22 cellular contexts compared by ENCODE assay signal in genomic region chr6:168834814-168835213, GRCh38.
DNase-seq lines count a peak whose midpoint lies in the region; FAIRE-seq and TF ChIP-seq lines count a peak whose summit lies in the region.
"Had no signal": no experiment of that assay in that cellular context is flagged by ENCODE, and none has a peak within 500 bp of the region (broad histone marks: within the 10 kb centered on the region; RNA-seq: fewer than 3 reads in every experiment).

No MANE protein-coding gene starts in this region.

- no peak overlapping the region for H3K4me3 ChIP-seq in Caco-2 (ENCODE audit: low read depth, low read length)
- no peak overlapping the region for H3K4me3 ChIP-seq in H1 (ENCODE audit: extremely low read depth in 1 of 4, insufficient read depth in 2 of 4, low read depth in 3 of 4, low read length in 4 of 4)
- H3K4me3 ChIP-seq in coronary artery: no peak overlapping the region
- H3K4me3 ChIP-seq: A549 had no signal

- CTCF ChIA-PET in Caco-2 (lab: Charles Lee) (no interaction called here), H1 (lab: Charles Lee; ENCODE audit: partially characterized antibody) (no interaction called here)

- no peak overlapping the region for H4K8ac ChIP-seq in H1 (ENCODE audit: extremely low read depth, insufficient read depth, low read length)

- H3K4me2 ChIP-seq in H1 (ENCODE audit: insufficient read depth in 1 of 2, low read depth in 2 of 2, low read length in 2 of 2): no peak overlapping the region
- H3K4me2 ChIP-seq: A549 had no signal

- H3K9me3 ChIP-seq in Caco-2: no peaks in the 10 kb centered on the region
- no peaks in the 10 kb centered on the region for H3K9me3 ChIP-seq in H1 (ENCODE audit: insufficient read depth in 2 of 2, low read depth in 1 of 2, low read length in 1 of 2)
- H3K9me3 ChIP-seq: A549 had no signal

- TF ChIP-seq POLR2A in H1 (IDR thresholded peaks at IDR 0.05; ENCODE audit: control extremely low read depth in 1 of 2, low read depth in 2 of 2, low read length in 2 of 2): no peak

- no peak overlapping the region for H2BK15ac ChIP-seq in H1 (ENCODE audit: low read length)

- no peak overlapping the region for H3K23ac ChIP-seq in H1 (ENCODE audit: insufficient read length)

- FAIRE-seq in H1 (lab: Jason Lieb, UNC): no peak
- FAIRE-seq: A549, GM19239 had no signal

- no peaks in the 10 kb centered on the region for H3K79me2 ChIP-seq in H1 (ENCODE audit: control insufficient read depth in 1 of 2, insufficient read depth in 2 of 2, low read length in 2 of 2)

- H3K27ac Mint-ChIP-seq in Caco-2 (ENCODE audit: unreplicated experiment) (peak overlapping the region; percentile 35), nephron progenitor cell (peak overlapping the region; percentile 81)
- H3K27ac Mint-ChIP-seq: B cell, CD14-positive monocyte had no signal

- no peak overlapping the region for H2AK5ac ChIP-seq in H1 (ENCODE audit: low read depth, low read length)

- H3K9me3 Mint-ChIP-seq in Caco-2 (ENCODE audit: unreplicated experiment): peaks cover 11% of the 10 kb centered on the region
- H3K9me3 Mint-ChIP-seq in nephron progenitor cell: peaks cover 5% of the 10 kb centered on the region

- H3K4me1 Mint-ChIP-seq in Caco-2 (ENCODE audit: low read depth, unreplicated experiment) (peaks cover 23% of the 10 kb centered on the region), nephron progenitor cell (peaks cover 59% of the 10 kb centered on the region)
- H3K4me1 Mint-ChIP-seq: B cell, CD14-positive monocyte had no signal

- DNase-seq in Caco-2 (peak; percentile 48 to 49), HuH-7 (ENCODE audit: low spot score) (peak; percentile 85), H1 (ENCODE audit: low read depth in 1 of 2, low spot score in 2 of 2) (no peak), nephron progenitor cell (no peak), occipital lobe (lab: John Stamatoyannopoulos, UW) (no peak), coronary artery (ENCODE audit: low spot score) (no peak), head of caudate nucleus (no peak), middle frontal gyrus (ENCODE audit: extremely low spot score, low spot score) (no peak)
- DNase-seq: COR-L47, DMS 273 treated with DMSO at 0.1 percent for 48 hours, KBM-7, NCI-H1092 treated with DMSO at 0.1 percent for 48 hours, NCI-H146, NCI-H2029, NCI-H226, NCI-H510A treated with DMSO at 0.1 percent for 48 hours, NCI-H82, Right ventricle myocardium superior had no signal

- H3K27me3 ChIP-seq in Caco-2 (replicated peaks; ENCODE audit: control insufficient read depth, insufficient read depth, low read length) (no peaks in the 10 kb centered on the region), H1 (replicated peaks in 1 of 4; ENCODE audit: control insufficient read depth in 3 of 4, extremely low read depth in 1 of 4, insufficient read depth in 3 of 4, low read length in 3 of 4) (no peaks in the 10 kb centered on the region)

- no peaks in the 10 kb centered on the region for H4K20me1 ChIP-seq in H1 (replicated peaks in 1 of 2; ENCODE audit: control insufficient read depth in 1 of 2, insufficient read depth in 2 of 2, low read length in 2 of 2)

- H4K91ac ChIP-seq in H1 (replicated peaks; ENCODE audit: insufficient read length, low read length): no peak overlapping the region

- TF ChIP-seq CTCF in Caco-2 (IDR thresholded peaks at IDR 0.05; ENCODE audit: insufficient read depth in 1 of 2, low read depth in 1 of 2, low read length in 1 of 2, severe bottlenecking in 1 of 2, unreplicated experiment in 1 of 2): no peak
- no peak for TF ChIP-seq CTCF in H1 (IDR thresholded peaks at IDR 0.05; ENCODE audit: control extremely low read depth in 1 of 3, insufficient read depth in 1 of 3, low read depth in 1 of 3, low read length in 3 of 3)
- no peak for TF ChIP-seq CTCF in nephron progenitor cell (IDR thresholded peaks at IDR 0.05)
- no peak for TF ChIP-seq CTCF in coronary artery (IDR thresholded peaks at IDR 0.05)

- H3K27me3 Mint-ChIP-seq in Caco-2 (ENCODE audit: insufficient read depth, unreplicated experiment) (peaks cover 5% of the 10 kb centered on the region), nephron progenitor cell (ENCODE audit: low read depth, poor library complexity) (peaks cover 7% of the 10 kb centered on the region)

- intact Hi-C loops in Caco-2 (cut with micrococcal nuclease; ENCODE audit: unreplicated experiment) (no loop called here), head of caudate nucleus (cut with DNase I) (no loop called here)

- no peak for TF ChIP-seq EP300 in H1 (IDR thresholded peaks at IDR 0.05; ENCODE audit: borderline replicate concordance in 1 of 2, low read depth in 2 of 2, low read length in 2 of 2)

- no peak overlapping the region for H3K18ac ChIP-seq in H1 (ENCODE audit: extremely low read depth, low read length)

- H2AFZ ChIP-seq in H1 (ENCODE audit: low read length): 0 out of 2 replicates have a peak overlapping the region, but pooled peaks have one; percentile 12

- H2BK12ac ChIP-seq in H1 (ENCODE audit: low read depth, low read length): no peak overlapping the region; the same call in 1 of the 2 replicates

- H3K4me3 Mint-ChIP-seq in Caco-2 (ENCODE audit: unreplicated experiment) (no peak overlapping the region), nephron progenitor cell (peak overlapping the region; percentile 6)
- H3K4me3 Mint-ChIP-seq: B cell, CD14-positive monocyte had no signal

- H3K4ac ChIP-seq in H1 (replicated peaks; ENCODE audit: insufficient read length, low read depth, low read length): peak overlapping the region; percentile 92

- H2BK20ac ChIP-seq in H1 (ENCODE audit: low read length): peak overlapping the region; percentile 80; the same call in 1 of the 2 replicates

- H3K36me3 Mint-ChIP-seq in Caco-2 (ENCODE audit: insufficient read depth, unreplicated experiment) (peaks cover 5% of the 10 kb centered on the region), nephron progenitor cell (ENCODE audit: low read depth) (no peaks in the 10 kb centered on the region)
- H3K36me3 Mint-ChIP-seq: CD14-positive monocyte had no signal

- BruUV-seq in Caco-2 (replicated peaks; lab: Mats Ljungman, UMichigan): no TSS peak

- H3K79me1 ChIP-seq in H1 (ENCODE audit: low read depth, low read length): no peaks in the 10 kb centered on the region

- 87% methylated on average over 5 of the region's 5 CpGs; no CpG with 5 or more reads in 1 of the 2 experiments for WGBS in H1 (ENCODE audit: extremely low coverage in 1 of 2, insufficient coverage in 1 of 2, insufficient read length in 1 of 2, insufficient replicate concordance in 2 of 2, low coverage in 1 of 2, low lambda C conversion rate in 2 of 2, missing lambda C conversion rate in 1 of 2), 2 experiments

- no peak overlapping the region for H3K56ac ChIP-seq in H1 (replicated peaks; ENCODE audit: insufficient read length, low read depth, low read length)

- H2BK5ac ChIP-seq in H1 (ENCODE audit: low read depth, low read length): no peak overlapping the region

- H3K36me3 ChIP-seq in Caco-2 (ENCODE audit: control insufficient read depth, insufficient read depth, low read length) (no peaks in the 10 kb centered on the region), H1 (ENCODE audit: control insufficient read depth in 2 of 4, insufficient read depth in 4 of 4, low read length in 3 of 4) (no peaks in the 10 kb centered on the region)

- no peak overlapping the region for H4K5ac ChIP-seq in H1 (ENCODE audit: insufficient read length, low read depth, low read length)

- H2BK120ac ChIP-seq in H1 (replicated peaks; ENCODE audit: low read depth, low read length): peak overlapping the region; percentile 80

- no peak overlapping the region for H3K9ac ChIP-seq in H1 (replicated peaks in 1 of 4; ENCODE audit: extremely low read depth in 1 of 4, low read depth in 3 of 4, low read length in 3 of 4)

- peaks cover 14% of the 10 kb centered on the region for H3K4me1 ChIP-seq in Caco-2
- peaks cover 0 to 17% (median 11%) of the 10 kb centered on the region in 4 experiments; a peak in 6 of 7 replicates for H3K4me1 ChIP-seq in H1 (replicated peaks in 1 of 4; ENCODE audit: control insufficient read depth in 3 of 4, insufficient read depth in 4 of 4, low read length in 3 of 4)
- H3K4me1 ChIP-seq: A549 had no signal

- H3K27ac ChIP-seq in H1 (ENCODE audit: low read depth, low read length) (no peak overlapping the region), coronary artery (no peak overlapping the region)
- H3K27ac ChIP-seq: A549 had no signal

- POLR2A ChIA-PET in Caco-2 (lab: Charles Lee) (no interaction called here), H1 (lab: Charles Lee; ENCODE audit: partially characterized antibody) (no interaction called here)

- TF ChIP-seq RAD21 in H1 (IDR thresholded peaks at IDR 0.05 in 1 of 2, conservative IDR thresholded peaks at IDR 0.05 in 1 of 2; ENCODE audit: low read depth in 2 of 2, low read length in 2 of 2): no peak

- no peaks in the 10 kb centered on the region for H3K23me2 ChIP-seq in H1 (ENCODE audit: low read depth, low read length)

- H3K14ac ChIP-seq in H1 (ENCODE audit: insufficient read length): no peak overlapping the region

TF ChIP-seq in H1, 55 proteins besides CTCF, POLR2A, EP300 and RAD21 (continues in another document):
- TF ChIP-seq CEBPB (IDR thresholded peaks at IDR 0.05; ENCODE audit: low read depth, low read length) (no peak), CTBP2 (IDR thresholded peaks at IDR 0.05; ENCODE audit: borderline replicate concordance, insufficient read depth, insufficient read length, low read length) (no peak), GTF2F1 (IDR thresholded peaks at IDR 0.05; ENCODE audit: borderline replicate concordance, low read depth, low read length) (no peak), RXRA (IDR thresholded peaks at IDR 0.05; ENCODE audit: insufficient read depth, low read depth, low read length) (no peak), USF2 (IDR thresholded peaks at IDR 0.05; ENCODE audit: low read length) (no peak), SP4 (IDR thresholded peaks at IDR 0.05; ENCODE audit: low read length) (no peak), SUZ12 (IDR thresholded peaks at IDR 0.05; ENCODE audit: low read length) (no peak), HDAC2 (IDR thresholded peaks at IDR 0.05; ENCODE audit: borderline replicate concordance in 1 of 2, low read depth in 2 of 2, low read length in 2 of 2) (no peak), CHD1 (IDR thresholded peaks at IDR 0.05; ENCODE audit: low read depth, low read length) (no peak), RNF2 (IDR thresholded peaks at IDR 0.05; ENCODE audit: borderline replicate concordance, low read depth, low read length, missing control alignments, poor library complexity, severe bottlenecking) (no peak), HDAC6 (IDR thresholded peaks at IDR 0.05; ENCODE audit: low read depth, low read length) (no peak), SAP30 (IDR thresholded peaks at IDR 0.05; ENCODE audit: insufficient read depth, insufficient replicate concordance, low read length) (no peak), JUND (IDR thresholded peaks at IDR 0.05; ENCODE audit: low read length) (no peak)

Comparison
In these comparisons a context has a peak if more than half of its experiments do, and no peak if none do; other contexts are left out.
1. DNase-seq: peak in Caco-2 (2 of 2) and HuH-7 (single experiment); none in H1 (0 of 2), nephron progenitor cell (single experiment), occipital lobe (single experiment), coronary artery (single experiment), head of caudate nucleus (0 of 42) and middle frontal gyrus (single experiment).